1 cellular context compared by ENCODE assay signal in genomic region chr1:95067069-95067468, GRCh38.
A peak's percentile ranks its signal among the peaks of the same experiment; 100 is the strongest.
TF ChIP-seq lines count a peak whose summit lies in the region.

No MANE protein-coding gene starts in this region.

TF ChIP-seq in HepG2, 621 proteins besides CTCF, POLR2A, EP300 and RAD21 (continued from another document and continues in another):
- TF ChIP-seq, protein P1, sequence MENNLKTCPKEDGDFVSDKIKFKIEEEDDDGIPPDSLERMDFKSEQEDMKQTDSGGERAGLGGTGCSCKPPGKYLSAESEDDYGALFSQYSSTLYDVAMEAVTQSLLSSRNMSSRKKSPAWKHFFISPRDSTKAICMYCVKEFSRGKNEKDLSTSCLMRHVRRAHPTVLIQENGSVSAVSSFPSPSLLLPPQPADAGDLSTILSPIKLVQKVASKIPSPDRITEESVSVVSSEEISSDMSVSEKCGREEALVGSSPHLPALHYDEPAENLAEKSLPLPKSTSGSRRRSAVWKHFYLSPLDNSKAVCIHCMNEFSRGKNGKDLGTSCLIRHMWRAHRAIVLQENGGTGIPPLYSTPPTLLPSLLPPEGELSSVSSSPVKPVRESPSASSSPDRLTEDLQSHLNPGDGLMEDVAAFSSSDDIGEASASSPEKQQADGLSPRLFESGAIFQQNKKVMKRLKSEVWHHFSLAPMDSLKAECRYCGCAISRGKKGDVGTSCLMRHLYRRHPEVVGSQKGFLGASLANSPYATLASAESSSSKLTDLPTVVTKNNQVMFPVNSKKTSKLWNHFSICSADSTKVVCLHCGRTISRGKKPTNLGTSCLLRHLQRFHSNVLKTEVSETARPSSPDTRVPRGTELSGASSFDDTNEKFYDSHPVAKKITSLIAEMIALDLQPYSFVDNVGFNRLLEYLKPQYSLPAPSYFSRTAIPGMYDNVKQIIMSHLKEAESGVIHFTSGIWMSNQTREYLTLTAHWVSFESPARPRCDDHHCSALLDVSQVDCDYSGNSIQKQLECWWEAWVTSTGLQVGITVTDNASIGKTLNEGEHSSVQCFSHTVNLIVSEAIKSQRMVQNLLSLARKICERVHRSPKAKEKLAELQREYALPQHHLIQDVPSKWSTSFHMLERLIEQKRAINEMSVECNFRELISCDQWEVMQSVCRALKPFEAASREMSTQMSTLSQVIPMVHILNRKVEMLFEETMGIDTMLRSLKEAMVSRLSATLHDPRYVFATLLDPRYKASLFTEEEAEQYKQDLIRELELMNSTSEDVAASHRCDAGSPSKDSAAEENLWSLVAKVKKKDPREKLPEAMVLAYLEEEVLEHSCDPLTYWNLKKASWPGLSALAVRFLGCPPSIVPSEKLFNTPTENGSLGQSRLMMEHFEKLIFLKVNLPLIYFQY (CRISPR knock-in tag; IDR thresholded peaks at IDR 0.05; ENCODE audit: borderline replicate concordance), result peak; percentile 23; the same call in 1 of the 2 replicates
- TF ChIP-seq HOXA3 (CRISPR knock-in tag; IDR thresholded peaks at IDR 0.05), result peak; percentile 68; the same call in 1 of the 2 replicates
- 0 out of 2 replicates have a peak, but pooled peaks have one; percentile 37 for TF ChIP-seq REPIN1 (CRISPR knock-in tag; IDR thresholded peaks at IDR 0.05; ENCODE audit: borderline replicate concordance, low read depth)
- TF ChIP-seq ZNF124 (CRISPR knock-in tag; IDR thresholded peaks at IDR 0.05), result 0 out of 2 replicates have a peak, but pooled peaks have one; percentile 37
- TF ChIP-seq, protein P2, sequence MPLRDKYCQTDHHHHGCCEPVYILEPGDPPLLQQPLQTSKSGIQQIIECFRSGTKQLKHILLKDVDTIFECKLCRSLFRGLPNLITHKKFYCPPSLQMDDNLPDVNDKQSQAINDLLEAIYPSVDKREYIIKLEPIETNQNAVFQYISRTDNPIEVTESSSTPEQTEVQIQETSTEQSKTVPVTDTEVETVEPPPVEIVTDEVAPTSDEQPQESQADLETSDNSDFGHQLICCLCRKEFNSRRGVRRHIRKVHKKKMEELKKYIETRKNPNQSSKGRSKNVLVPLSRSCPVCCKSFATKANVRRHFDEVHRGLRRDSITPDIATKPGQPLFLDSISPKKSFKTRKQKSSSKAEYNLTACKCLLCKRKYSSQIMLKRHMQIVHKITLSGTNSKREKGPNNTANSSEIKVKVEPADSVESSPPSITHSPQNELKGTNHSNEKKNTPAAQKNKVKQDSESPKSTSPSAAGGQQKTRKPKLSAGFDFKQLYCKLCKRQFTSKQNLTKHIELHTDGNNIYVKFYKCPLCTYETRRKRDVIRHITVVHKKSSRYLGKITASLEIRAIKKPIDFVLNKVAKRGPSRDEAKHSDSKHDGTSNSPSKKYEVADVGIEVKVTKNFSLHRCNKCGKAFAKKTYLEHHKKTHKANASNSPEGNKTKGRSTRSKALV (CRISPR knock-in tag; IDR thresholded peaks at IDR 0.05), result no peak; the same call in 1 of the 2 replicates
- peak; percentile 31; the same call in 1 of the 2 replicates for TF ChIP-seq CEBPB (IDR thresholded peaks at IDR 0.05; ENCODE audit: borderline replicate concordance, low read depth, low read length)
- no peak for TF ChIP-seq TBP (CRISPR knock-in tag; IDR thresholded peaks at IDR 0.05)
- TF ChIP-seq, protein P3, sequence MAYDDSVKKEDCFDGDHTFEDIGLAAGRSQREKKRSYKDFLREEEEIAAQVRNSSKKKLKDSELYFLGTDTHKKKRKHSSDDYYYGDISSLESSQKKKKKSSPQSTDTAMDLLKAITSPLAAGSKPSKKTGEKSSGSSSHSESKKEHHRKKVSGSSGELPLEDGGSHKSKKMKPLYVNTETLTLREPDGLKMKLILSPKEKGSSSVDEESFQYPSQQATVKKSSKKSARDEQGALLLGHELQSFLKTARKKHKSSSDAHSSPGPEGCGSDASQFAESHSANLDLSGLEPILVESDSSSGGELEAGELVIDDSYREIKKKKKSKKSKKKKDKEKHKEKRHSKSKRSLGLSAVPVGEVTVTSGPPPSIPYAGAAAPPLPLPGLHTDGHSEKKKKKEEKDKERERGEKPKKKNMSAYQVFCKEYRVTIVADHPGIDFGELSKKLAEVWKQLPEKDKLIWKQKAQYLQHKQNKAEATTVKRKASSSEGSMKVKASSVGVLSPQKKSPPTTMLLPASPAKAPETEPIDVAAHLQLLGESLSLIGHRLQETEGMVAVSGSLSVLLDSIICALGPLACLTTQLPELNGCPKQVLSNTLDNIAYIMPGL (CRISPR knock-in tag; IDR thresholded peaks at IDR 0.05; ENCODE audit: borderline replicate concordance in 1 of 2, low read depth in 1 of 2), result peak in 1 of 2 experiments; percentile 23; a peak in 1 of 4 replicates
- no peak for TF ChIP-seq SOX6 (IDR thresholded peaks at IDR 0.05)
- TF ChIP-seq SOX6 (CRISPR knock-in tag; IDR thresholded peaks at IDR 0.05), result peak; percentile 97
- TF ChIP-seq ZNF83 (CRISPR knock-in tag; IDR thresholded peaks at IDR 0.05; ENCODE audit: borderline replicate concordance), result no peak
- TF ChIP-seq CHD2 (IDR thresholded peaks at IDR 0.05; ENCODE audit: low read depth, low read length), result no peak
- 0 out of 2 replicates have a peak, but pooled peaks have one; percentile 10 for TF ChIP-seq ZBTB3 (CRISPR knock-in tag; IDR thresholded peaks at IDR 0.05; ENCODE audit: borderline replicate concordance, low read depth)
- 0 out of 2 replicates have a peak, but pooled peaks have one; percentile 25 for TF ChIP-seq ZFP1 (CRISPR knock-in tag; IDR thresholded peaks at IDR 0.05)
- TF ChIP-seq THAP9 (CRISPR knock-in tag; IDR thresholded peaks at IDR 0.05; ENCODE audit: borderline replicate concordance), result no peak
- TF ChIP-seq FIP1L1 (IDR thresholded peaks at IDR 0.05; ENCODE audit: borderline replicate concordance, insufficient read depth, low read depth, low read length), result no peak
- no peak for TF ChIP-seq FOXC1 (CRISPR knock-in tag; IDR thresholded peaks at IDR 0.05; ENCODE audit: borderline replicate concordance)
- peak; percentile 55; the same call in 1 of the 2 replicates for TF ChIP-seq ZNF12 (CRISPR knock-in tag; IDR thresholded peaks at IDR 0.05)
- TF ChIP-seq TCF7 (IDR thresholded peaks at IDR 0.05; ENCODE audit: low read depth), result peak; percentile 17; the same call in 1 of the 2 replicates
- TF ChIP-seq ZNF136 (CRISPR knock-in tag; IDR thresholded peaks at IDR 0.05; ENCODE audit: low read depth), result 0 out of 2 replicates have a peak, but pooled peaks have one; percentile 49
- no peak for TF ChIP-seq GLI4 (CRISPR knock-in tag; IDR thresholded peaks at IDR 0.05; ENCODE audit: borderline replicate concordance)
- TF ChIP-seq, protein P4, sequence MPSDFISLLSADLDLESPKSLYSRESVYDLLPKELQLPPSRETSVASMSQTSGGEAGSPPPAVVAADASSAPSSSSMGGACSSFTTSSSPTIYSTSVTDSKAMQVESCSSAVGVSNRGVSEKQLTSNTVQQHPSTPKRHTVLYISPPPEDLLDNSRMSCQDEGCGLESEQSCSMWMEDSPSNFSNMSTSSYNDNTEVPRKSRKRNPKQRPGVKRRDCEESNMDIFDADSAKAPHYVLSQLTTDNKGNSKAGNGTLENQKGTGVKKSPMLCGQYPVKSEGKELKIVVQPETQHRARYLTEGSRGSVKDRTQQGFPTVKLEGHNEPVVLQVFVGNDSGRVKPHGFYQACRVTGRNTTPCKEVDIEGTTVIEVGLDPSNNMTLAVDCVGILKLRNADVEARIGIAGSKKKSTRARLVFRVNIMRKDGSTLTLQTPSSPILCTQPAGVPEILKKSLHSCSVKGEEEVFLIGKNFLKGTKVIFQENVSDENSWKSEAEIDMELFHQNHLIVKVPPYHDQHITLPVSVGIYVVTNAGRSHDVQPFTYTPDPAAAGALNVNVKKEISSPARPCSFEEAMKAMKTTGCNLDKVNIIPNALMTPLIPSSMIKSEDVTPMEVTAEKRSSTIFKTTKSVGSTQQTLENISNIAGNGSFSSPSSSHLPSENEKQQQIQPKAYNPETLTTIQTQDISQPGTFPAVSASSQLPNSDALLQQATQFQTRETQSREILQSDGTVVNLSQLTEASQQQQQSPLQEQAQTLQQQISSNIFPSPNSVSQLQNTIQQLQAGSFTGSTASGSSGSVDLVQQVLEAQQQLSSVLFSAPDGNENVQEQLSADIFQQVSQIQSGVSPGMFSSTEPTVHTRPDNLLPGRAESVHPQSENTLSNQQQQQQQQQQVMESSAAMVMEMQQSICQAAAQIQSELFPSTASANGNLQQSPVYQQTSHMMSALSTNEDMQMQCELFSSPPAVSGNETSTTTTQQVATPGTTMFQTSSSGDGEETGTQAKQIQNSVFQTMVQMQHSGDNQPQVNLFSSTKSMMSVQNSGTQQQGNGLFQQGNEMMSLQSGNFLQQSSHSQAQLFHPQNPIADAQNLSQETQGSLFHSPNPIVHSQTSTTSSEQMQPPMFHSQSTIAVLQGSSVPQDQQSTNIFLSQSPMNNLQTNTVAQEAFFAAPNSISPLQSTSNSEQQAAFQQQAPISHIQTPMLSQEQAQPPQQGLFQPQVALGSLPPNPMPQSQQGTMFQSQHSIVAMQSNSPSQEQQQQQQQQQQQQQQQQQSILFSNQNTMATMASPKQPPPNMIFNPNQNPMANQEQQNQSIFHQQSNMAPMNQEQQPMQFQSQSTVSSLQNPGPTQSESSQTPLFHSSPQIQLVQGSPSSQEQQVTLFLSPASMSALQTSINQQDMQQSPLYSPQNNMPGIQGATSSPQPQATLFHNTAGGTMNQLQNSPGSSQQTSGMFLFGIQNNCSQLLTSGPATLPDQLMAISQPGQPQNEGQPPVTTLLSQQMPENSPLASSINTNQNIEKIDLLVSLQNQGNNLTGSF (CRISPR knock-in tag; IDR thresholded peaks at IDR 0.05), result no peak
- TF ChIP-seq ETV5 (CRISPR knock-in tag; IDR thresholded peaks at IDR 0.05; ENCODE audit: borderline replicate concordance), result peak; percentile 44; the same call in 1 of the 2 replicates
- peak; percentile 81; the same call in 1 of the 2 replicates for TF ChIP-seq MIER3 (CRISPR knock-in tag; IDR thresholded peaks at IDR 0.05; ENCODE audit: borderline replicate concordance)
- no peak for TF ChIP-seq BATF2 (CRISPR knock-in tag; IDR thresholded peaks at IDR 0.05)
- no peak; the same call in 1 of the 2 replicates for TF ChIP-seq SRY (CRISPR knock-in tag; IDR thresholded peaks at IDR 0.05)
- TF ChIP-seq ISL2 (CRISPR knock-in tag; IDR thresholded peaks at IDR 0.05), result peak; percentile 87
- TF ChIP-seq TRAFD1 (CRISPR knock-in tag; IDR thresholded peaks at IDR 0.05; ENCODE audit: borderline replicate concordance), result no peak
- TF ChIP-seq HOXA9 (CRISPR knock-in tag; IDR thresholded peaks at IDR 0.05; ENCODE audit: borderline replicate concordance), result no peak
- no peak; the same call in 1 of the 2 replicates for TF ChIP-seq FOXO4 (CRISPR knock-in tag; conservative IDR thresholded peaks at IDR 0.05)
- no peak for TF ChIP-seq NR3C1 (CRISPR knock-in tag; IDR thresholded peaks at IDR 0.05)
- peak; percentile 91 for TF ChIP-seq HMG20A (CRISPR knock-in tag; IDR thresholded peaks at IDR 0.05; ENCODE audit: borderline replicate concordance)
- TF ChIP-seq FOXJ3 (CRISPR knock-in tag; IDR thresholded peaks at IDR 0.05; ENCODE audit: borderline replicate concordance), result peak; percentile 91
- no peak for TF ChIP-seq TFAP4 (IDR thresholded peaks at IDR 0.05; ENCODE audit: borderline replicate concordance, low read depth)
